Comparison of ENCODE assay signal across 1 cellular context in the genomic region with DNA sequence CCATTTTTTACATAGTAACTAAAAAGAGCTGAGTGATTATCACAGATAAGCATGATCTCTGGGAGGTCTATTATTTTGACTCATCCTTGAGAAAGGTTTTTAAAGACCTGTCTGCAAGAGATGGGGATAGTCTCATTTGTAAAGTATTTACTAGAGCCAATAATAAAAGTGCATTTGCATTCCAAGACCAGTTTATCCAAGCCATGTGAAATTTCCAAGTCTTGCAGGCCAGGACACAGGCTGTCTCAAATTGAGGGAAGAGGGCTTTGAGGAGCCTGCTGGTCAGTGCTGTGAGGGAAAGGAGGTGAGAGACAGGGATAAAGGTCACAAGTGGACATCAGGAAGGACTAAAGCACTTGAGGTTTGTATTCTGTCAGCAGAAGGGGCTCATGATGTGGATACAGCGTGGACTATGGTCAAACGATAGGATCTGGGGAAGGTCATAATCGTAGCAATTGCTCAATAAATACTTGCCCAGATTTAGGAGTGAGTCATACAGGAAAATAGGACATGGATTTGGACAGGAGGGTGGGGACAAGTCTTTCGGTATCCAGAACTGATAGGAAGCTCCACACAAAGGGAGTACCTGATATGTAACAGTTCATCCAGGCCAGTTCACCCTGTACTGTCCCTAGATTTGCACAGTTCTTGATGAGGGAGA.
TF ChIP-seq lines count a peak whose summit lies in the region.

No MANE protein-coding gene starts in this region.

TF ChIP-seq in SK-N-SH, 30 proteins besides CTCF, POLR2A, EP300 and RAD21 (continued from another document):
- peak; percentile 78 for TF ChIP-seq JUND (IDR thresholded peaks at IDR 0.05)
- TF ChIP-seq TEAD4 (IDR thresholded peaks at IDR 0.05; ENCODE audit: borderline replicate concordance, insufficient read depth), result peak; percentile 87; the same call in 1 of the 2 replicates
- peak; percentile 37; the same call in 1 of the 2 replicates for TF ChIP-seq FOXM1 (IDR thresholded peaks at IDR 0.05; ENCODE audit: low read depth)
- TF ChIP-seq EZH2phosphoT487 (IDR thresholded peaks at IDR 0.05; ENCODE audit: borderline replicate concordance, low read depth), result no peak
- no peak for TF ChIP-seq NRF1 (IDR thresholded peaks at IDR 0.05; ENCODE audit: low read depth, low read length)
- TF ChIP-seq YY1 (IDR thresholded peaks at IDR 0.05; ENCODE audit: low read depth), result no peak
- peak; percentile 50; the same call in 1 of the 2 replicates for TF ChIP-seq NFIC (IDR thresholded peaks at IDR 0.05; ENCODE audit: borderline replicate concordance)
- no peak for TF ChIP-seq RFX5 (IDR thresholded peaks at IDR 0.05; ENCODE audit: low read length)
- no peak for TF ChIP-seq MXI1 (IDR thresholded peaks at IDR 0.05; ENCODE audit: low read depth, low read length)
- peak; percentile 80 for TF ChIP-seq MEF2A (IDR thresholded peaks at IDR 0.05; ENCODE audit: borderline replicate concordance, low read depth)
- no peak for TF ChIP-seq CHD2 (IDR thresholded peaks at IDR 0.05; ENCODE audit: low read length, partially characterized antibody)
- TF ChIP-seq USF1 (IDR thresholded peaks at IDR 0.05; ENCODE audit: borderline replicate concordance, low read depth), result no peak
- TF ChIP-seq FOXJ3 (CRISPR knock-in tag; IDR thresholded peaks at IDR 0.05), result no peak
- no peak for TF ChIP-seq SMC3 (IDR thresholded peaks at IDR 0.05; ENCODE audit: low read depth, low read length)
TF ChIP-seq in SK-N-SH: peak in this region for 10.
